Comparison of ENCODE assay signal across 27 cellular contexts in the genomic region with DNA sequence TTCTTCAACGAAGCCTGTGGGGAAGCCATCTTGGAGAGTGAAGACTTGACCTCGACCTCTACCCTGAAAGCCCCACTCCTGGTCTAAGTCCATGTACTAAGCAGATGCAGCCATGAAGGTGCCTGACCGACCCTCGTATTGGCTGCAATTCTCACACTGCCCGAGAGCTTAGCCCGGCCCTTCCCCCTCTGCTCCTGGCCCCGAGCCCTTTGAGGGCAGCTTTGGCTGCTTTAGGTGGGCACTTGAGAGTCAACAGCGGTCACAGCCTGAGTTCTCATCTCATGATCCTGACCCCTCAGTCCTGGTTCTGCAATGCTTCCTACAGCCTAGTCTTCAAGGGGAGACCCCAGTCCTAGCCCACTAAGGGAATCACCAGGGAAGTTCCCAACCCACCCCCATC. TPM values are rescaled to one million over a fixed set of nuclear protein-coding genes. Genes with fewer than 3 reads are reported as not detected.
"Had no signal": no experiment of that assay in that cellular context is flagged by ENCODE, and none has a peak within 500 bp of the region (broad histone marks: within the 10 kb centered on the region; RNA-seq: fewer than 3 reads in every experiment).

No MANE protein-coding gene starts in this region.

- ATAC-seq: activated naive CD4-positive, alpha-beta T cell treated with anti-CD3 and anti-CD28 coated beads, Interleukin-2, amount 50 U/mL, for 72 hours; activated naive CD8-positive, alpha-beta T cell treated with anti-CD3 and anti-CD28 coated beads, Interleukin-2, amount 50 U/mL, for 24 hours; activated T-cell treated with anti-CD3 and anti-CD28 coated beads, Interleukin-2, amount 50 U/mL, for 4 hours; body of pancreas; PC-3 had no signal

- H3K4me3 ChIP-seq: ascending aorta, body of pancreas had no signal

- H3K9me3 ChIP-seq: ascending aorta, body of pancreas had no signal

- H3K4me1 ChIP-seq: ascending aorta, body of pancreas had no signal

- H3K27me3 ChIP-seq: ascending aorta, body of pancreas had no signal

- H3K36me3 ChIP-seq: ascending aorta had no signal

- H3K36me3 Mint-ChIP-seq: activated CD4-positive, alpha-beta memory T cell treated with anti-CD3 and anti-CD28 coated beads for 36 hours; activated naive CD4-positive, alpha-beta T cell treated with anti-CD3 and anti-CD28 coated beads, Interleukin-2, amount 50 U/mL, for 72 hours; T-cell had no signal

- H3K27ac Mint-ChIP-seq: activated CD4-positive, alpha-beta memory T cell treated with anti-CD3 and anti-CD28 coated beads for 36 hours; activated CD4-positive, alpha-beta T cell treated with anti-CD3 and anti-CD28 coated beads, Interleukin-2, amount 10 ng/mL, durations not matched to agents 7 days and 5 days; activated naive CD4-positive, alpha-beta T cell treated with anti-CD3 and anti-CD28 coated beads, Interleukin-2, amount 50 U/mL, for 72 hours; activated naive CD8-positive, alpha-beta T cell treated with anti-CD3 and anti-CD28 coated beads, Interleukin-2, amount 50 U/mL, for 24 hours; T-cell had no signal

- DNase-seq: activated CD4-positive, alpha-beta memory T cell treated with anti-CD3 and anti-CD28 coated beads for 36 hours; activated CD4-positive, alpha-beta T cell treated with anti-CD3 and anti-CD28 coated beads, Interleukin-2, amount 10 ng/mL, durations not matched to agents 7 days and 5 days; activated CD4-positive, CD25-positive, alpha-beta regulatory T cell; activated CD8-positive, alpha-beta memory T cell treated with anti-CD3 and anti-CD28 coated beads for 24 hours; activated effector memory CD4-positive, alpha-beta T cell treated with anti-CD3 and anti-CD28 coated beads, Interleukin-2, amount 50 U/mL, for 16 hours; activated naive CD4-positive, alpha-beta T cell treated with Interleukin-2 at 50 U/mL for 16 hours; activated naive CD8-positive, alpha-beta T cell treated with anti-CD3 and anti-CD28 coated beads, Interleukin-2, amount 50 U/mL, for 24 hours; activated T-cell treated with anti-CD3 and anti-CD28 coated beads, Interleukin-2, amount 50 U/mL, for 4 hours; amniotic stem cell; body of pancreas; Kasumi-1; NCI-H1105 treated with DMSO at 0.1 percent for 48 hours; NCI-H146; NCI-H187 treated with DMSO at 0.1 percent for 48 hours; NCI-H2081 treated with DMSO at 0.1 percent for 48 hours; NCI-H446; NCI-H524; PC-3; SIG-M5; T-cell; T-helper 2 cell; T1000 had no signal

- H3K9me3 Mint-ChIP-seq: activated CD4-positive, alpha-beta memory T cell treated with anti-CD3 and anti-CD28 coated beads for 36 hours; activated CD4-positive, alpha-beta T cell treated with anti-CD3 and anti-CD28 coated beads, Interleukin-2, amount 10 ng/mL, durations not matched to agents 7 days and 5 days; activated naive CD4-positive, alpha-beta T cell treated with anti-CD3 and anti-CD28 coated beads, Interleukin-2, amount 50 U/mL, for 72 hours; activated naive CD8-positive, alpha-beta T cell treated with anti-CD3 and anti-CD28 coated beads, Interleukin-2, amount 50 U/mL, for 24 hours; activated T-cell treated with anti-CD3 and anti-CD28 coated beads, Interleukin-2, amount 50 U/mL, for 4 hours; central memory CD8-positive, alpha-beta T cell; T-cell had no signal

- H3K4me3 Mint-ChIP-seq: activated CD4-positive, alpha-beta memory T cell treated with anti-CD3 and anti-CD28 coated beads for 36 hours; activated CD4-positive, alpha-beta T cell treated with anti-CD3 and anti-CD28 coated beads, Interleukin-2, amount 10 ng/mL, durations not matched to agents 7 days and 5 days; activated naive CD8-positive, alpha-beta T cell treated with anti-CD3 and anti-CD28 coated beads, Interleukin-2, amount 50 U/mL, for 24 hours; activated T-cell treated with anti-CD3 and anti-CD28 coated beads, Interleukin-2, amount 50 U/mL, for 4 hours; central memory CD8-positive, alpha-beta T cell had no signal

- H3K27ac ChIP-seq: ascending aorta, body of pancreas, VCaP had no signal

- H3K27me3 Mint-ChIP-seq: activated CD4-positive, alpha-beta memory T cell treated with anti-CD3 and anti-CD28 coated beads for 36 hours; activated CD4-positive, alpha-beta T cell treated with anti-CD3 and anti-CD28 coated beads, Interleukin-2, amount 10 ng/mL, durations not matched to agents 7 days and 5 days had no signal

RNA-seq across cellular contexts. Expression of gene SRL, which starts 35.9 kb away (rescaled TPM):
- total RNA-seq: activated CD4-positive, alpha-beta memory T cell treated with anti-CD3 and anti-CD28 coated beads for 36 hours; activated CD4-positive, alpha-beta T cell treated with anti-CD3 and anti-CD28 coated beads, Interleukin-2, amount 10 ng/mL, durations not matched to agents 7 days and 5 days; activated naive CD4-positive, alpha-beta T cell treated with anti-CD3 and anti-CD28 coated beads, Interleukin-2, amount 50 U/mL, for 72 hours; body of pancreas; bronchial epithelial cell; PC-3 had no signal
